ENCODE assay signal across 20 cellular contexts in the genomic region with DNA sequence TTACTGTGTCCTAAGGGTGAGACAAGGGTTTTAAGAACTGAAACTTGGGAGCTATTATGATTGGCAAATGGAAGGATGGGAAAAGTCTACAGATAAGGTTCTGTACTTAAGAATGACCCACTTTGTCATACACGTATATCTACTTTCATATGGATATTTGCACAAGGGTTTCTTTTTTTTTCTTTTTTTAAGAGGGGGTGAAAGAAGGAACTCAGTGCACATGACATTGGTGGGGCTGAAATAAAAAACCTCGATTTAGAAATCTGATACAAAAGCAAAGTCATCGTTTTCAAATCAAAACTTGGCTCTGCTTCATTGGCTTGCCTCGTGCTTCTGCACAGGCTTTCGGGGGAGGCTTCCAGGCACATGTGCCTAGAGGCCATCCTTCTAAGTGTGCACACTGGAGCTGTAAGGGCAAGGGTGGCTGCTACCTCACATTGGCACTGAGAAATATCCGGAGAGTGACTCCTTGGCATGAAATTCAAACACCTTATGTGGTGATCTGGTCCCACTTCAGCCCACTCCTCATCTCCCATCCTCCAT.
"Had no signal": no experiment of that assay in that cellular context is flagged by ENCODE, and none has a peak within 500 bp of the region (broad histone marks: within the 10 kb centered on the region; RNA-seq: fewer than 3 reads in every experiment).

No MANE protein-coding gene starts in this region.

- H3K9me3 ChIP-seq: mucosa of descending colon, suprapubic skin, upper lobe of left lung had no signal

- H3K4me3 Mint-ChIP-seq: activated naive CD8-positive, alpha-beta T cell; activated T-cell treated with anti-CD3 and anti-CD28 coated beads, Interleukin-2, amount 50 U/mL, for 4 hours; natural killer cell; T-helper 1 cell treated with Interleukin-12 subunit alpha and Interleukin-12 subunit beta and Interleukin-4 antibody, amounts not matched to agents 30 μg/mL and 1 μg/mL, for 36 hours had no signal

- ATAC-seq: activated CD4-positive, CD25-positive, alpha-beta regulatory T cell treated with anti-CD3 and anti-CD28 coated beads, Interleukin-2, amount 50 U/mL, for 24 hours; activated T-cell treated with anti-CD3 and anti-CD28 coated beads, Interleukin-2, amount 50 U/mL, for 4 hours; esophagus mucosa; left cardiac atrium; mucosa of descending colon; natural killer cell; right cardiac atrium; stimulated activated naive CD8-positive, alpha-beta T cell treated with anti-CD3 and anti-CD28 coated beads, Interleukin-15, Interleukin-2, amounts not matched to agents 100 U/mL and 50 U/mL, for 24 hours had no signal

- DNase-seq: activated CD4-positive, alpha-beta T cell treated with anti-CD3 and anti-CD28 coated beads, Interleukin-2, amount 50 U/mL, for 48 hours; activated gamma-delta T cell; activated T-cell treated with anti-CD3 and anti-CD28 coated beads, Interleukin-2, amount 50 U/mL, for 4 hours; amygdala; brain microvascular endothelial cell; cerebellar nuclear complex; foreskin fibroblast; left cardiac atrium; mucosa of descending colon; natural killer cell; stimulated activated CD4-positive, alpha-beta T cell treated with anti-CD3 and anti-CD28 coated beads, Interleukin-1b, Interleukin-23, amount 100 ng/mL, for 48 hours; stimulated activated naive CD8-positive, alpha-beta T cell treated with anti-CD3 and anti-CD28 coated beads, Interleukin-15, Interleukin-2, amounts not matched to agents 100 U/mL and 50 U/mL, for 24 hours; upper lobe of left lung had no signal

- H3K9me3 Mint-ChIP-seq: activated T-cell treated with anti-CD3 and anti-CD28 coated beads, Interleukin-2, amount 50 U/mL, for 4 hours; natural killer cell had no signal

- H3K36me3 Mint-ChIP-seq: activated naive CD8-positive, alpha-beta T cell; natural killer cell had no signal

- H3K4me3 ChIP-seq: mucosa of descending colon, suprapubic skin, upper lobe of left lung had no signal

- H3K36me3 ChIP-seq: brain microvascular endothelial cell, suprapubic skin, upper lobe of left lung had no signal

- H3K27ac ChIP-seq: brain microvascular endothelial cell, suprapubic skin had no signal

- H3K27me3 Mint-ChIP-seq: activated naive CD8-positive, alpha-beta T cell; progenitor cell of endocrine pancreas had no signal

- H3K27ac Mint-ChIP-seq: activated naive CD8-positive, alpha-beta T cell; natural killer cell; progenitor cell of endocrine pancreas; T-helper 1 cell treated with Interleukin-12 subunit alpha and Interleukin-12 subunit beta and Interleukin-4 antibody, amounts not matched to agents 30 μg/mL and 1 μg/mL, for 36 hours had no signal

- H3K27me3 ChIP-seq: brain microvascular endothelial cell, suprapubic skin, upper lobe of left lung had no signal
